ENCODE assay signal across 18 cellular contexts in genomic region chr3:59867185-59868002, GRCh38.
DNase-seq lines count a peak whose midpoint lies in the region; ATAC-seq and TF ChIP-seq lines count a peak whose summit lies in the region.
"Had no signal": no experiment of that assay in that cellular context is flagged by ENCODE, and none has a peak within 500 bp of the region (broad histone marks: within the 10 kb centered on the region; RNA-seq: fewer than 3 reads in every experiment).

No MANE protein-coding gene starts in this region.

- no peak overlapping the region for H2BK15ac ChIP-seq in mesendoderm (replicated peaks; ENCODE audit: low read depth)

- H4K5ac ChIP-seq in mesendoderm (ENCODE audit: low read length): no peak overlapping the region

- no peak overlapping the region for H3K18ac ChIP-seq in mesendoderm (ENCODE audit: low read length)

- H3K27ac ChIP-seq in CD4-positive, alpha-beta T cell (ENCODE audit: low read depth, low read length): no peak overlapping the region
- H3K27ac ChIP-seq in mesendoderm (ENCODE audit: low read depth, low read length): no peak overlapping the region
- H3K27ac ChIP-seq: BLaER1, KMS-11, PC-9 had no signal

- no peak overlapping the region for H4K8ac ChIP-seq in mesendoderm (ENCODE audit: low read depth, low read length)

- H3K36me3 ChIP-seq in mesendoderm (ENCODE audit: control insufficient read depth, insufficient read depth, low read length): no peaks in the 10 kb centered on the region
- H3K36me3 ChIP-seq: BLaER1, HAP-1 had no signal

- H3K4me3 Mint-ChIP-seq in CD4-positive, alpha-beta T cell: no peak overlapping the region
- H3K4me3 Mint-ChIP-seq in activated T-helper 2 cell treated with anti-CD3 and anti-CD28 coated beads, Interferon-gamma antibody, Interleukin-2, Interleukin-4, amounts not matched to agents 10 μg/mL and 5 μg/mL and 100 μg/mL, durations not matched to agents 14 hours and 24 hours and 36 hours (ENCODE audit: low read depth): no peak overlapping the region

- H3K27me3 ChIP-seq in CD4-positive, alpha-beta T cell (ENCODE audit: control insufficient read depth, insufficient read depth, low read length): no peaks in the 10 kb centered on the region
- no peaks in the 10 kb centered on the region for H3K27me3 ChIP-seq in mesendoderm (ENCODE audit: insufficient read depth, low read length, poor library complexity)
- H3K27me3 ChIP-seq: BLaER1 had no signal

- H3K36me3 Mint-ChIP-seq in CD4-positive, alpha-beta T cell (ENCODE audit: low read depth): peaks cover 85% of the 10 kb centered on the region
- peaks cover 69% of the 10 kb centered on the region for H3K36me3 Mint-ChIP-seq in activated T-helper 2 cell treated with anti-CD3 and anti-CD28 coated beads, Interferon-gamma antibody, Interleukin-2, Interleukin-4, amounts not matched to agents 10 μg/mL and 5 μg/mL and 100 μg/mL, durations not matched to agents 14 hours and 24 hours and 36 hours (ENCODE audit: low read depth)

- H3K79me2 ChIP-seq in mesendoderm (ENCODE audit: control insufficient read depth, insufficient read depth, low read length): no peaks in the 10 kb centered on the region

- no peak overlapping the region for H2AK5ac ChIP-seq in mesendoderm (ENCODE audit: low read length)

- H2BK5ac ChIP-seq in mesendoderm (ENCODE audit: low read length): no peak overlapping the region

- H3K23ac ChIP-seq in mesendoderm (ENCODE audit: low read length): no peak overlapping the region

- H3K4me1 Mint-ChIP-seq in CD4-positive, alpha-beta T cell (ENCODE audit: low read depth): peaks cover 63% of the 10 kb centered on the region
- H3K4me1 Mint-ChIP-seq in activated T-helper 2 cell treated with anti-CD3 and anti-CD28 coated beads, Interferon-gamma antibody, Interleukin-2, Interleukin-4, amounts not matched to agents 10 μg/mL and 5 μg/mL and 100 μg/mL, durations not matched to agents 14 hours and 24 hours and 36 hours (ENCODE audit: low read depth): peaks cover 42% of the 10 kb centered on the region

- H3K27ac Mint-ChIP-seq in CD4-positive, alpha-beta T cell: peak overlapping the region; percentile 18
- H3K27ac Mint-ChIP-seq in activated T-helper 2 cell treated with anti-CD3 and anti-CD28 coated beads, Interferon-gamma antibody, Interleukin-2, Interleukin-4, amounts not matched to agents 10 μg/mL and 5 μg/mL and 100 μg/mL, durations not matched to agents 14 hours and 24 hours and 36 hours: peak overlapping the region; percentile 67

- H3K4me1 ChIP-seq in mesendoderm (ENCODE audit: control insufficient read depth, low read depth, low read length): peaks cover 5% of the 10 kb centered on the region

- POLR2A ChIA-PET in CD4-positive, alpha-beta T cell (lab: Charles Lee): no interaction called here

- CTCF ChIA-PET in CD4-positive, alpha-beta T cell (lab: Charles Lee): interaction anchor here (0.6 kb wide), 1 partner anchor 1854 kb away, joined by 3 read pairs; no protein-coding TSS in a partner anchor

- intact Hi-C loops in CD4-positive, alpha-beta T cell (cut with DNase I, micrococcal nuclease): no loop called here
- intact Hi-C loops in activated T-helper 2 cell treated with anti-CD3 and anti-CD28 coated beads, Interferon-gamma antibody, Interleukin-2, Interleukin-4, amounts not matched to agents 10 μg/mL and 5 μg/mL and 100 μg/mL, durations not matched to agents 14 hours and 24 hours and 36 hours (cut with micrococcal nuclease): loop anchor here (1.0 to 10.0 kb wide), 6 partner anchors 68 to 483 kb away; no protein-coding TSS in a partner anchor

- ATAC-seq in activated CD4-positive, CD25-positive, alpha-beta regulatory T cell treated with anti-CD3 and anti-CD28 coated beads, Interleukin-2, amount 50 U/mL, for 24 hours: peak; percentile 44 to 62
- ATAC-seq in CD4-positive, alpha-beta T cell (ENCODE audit: poor library complexity): no peak
- ATAC-seq: HepG2 had no signal

- H3K4ac ChIP-seq in mesendoderm (ENCODE audit: low read depth, low read length): no peak overlapping the region

- no peak for TF ChIP-seq CTCF in CD4-positive, alpha-beta T cell (IDR thresholded peaks at IDR 0.05)
- TF ChIP-seq CTCF in GM10266 (IDR thresholded peaks at IDR 0.05; ENCODE audit: control insufficient read depth, insufficient read depth, low read depth, missing control alignments): no peak

- DNase-seq in activated CD4-positive, CD25-positive, alpha-beta regulatory T cell treated with anti-CD3 and anti-CD28 coated beads, Interleukin-2, amount 50 U/mL, for 72 hours: no peak
- DNase-seq in CD4-positive, alpha-beta T cell: no peak
- DNase-seq in activated T-helper 2 cell treated with anti-CD3 and anti-CD28 coated beads, Interferon-gamma antibody, Interleukin-2, Interleukin-4, amounts not matched to agents 10 μg/mL and 5 μg/mL and 100 μg/mL, durations not matched to agents 14 hours and 24 hours and 36 hours (ENCODE audit: low spot score): no peak
- DNase-seq in mesendoderm (peak; percentile 48), occipital lobe (lab: John Stamatoyannopoulos, UW) (no peak), CD1c-positive myeloid dendritic cell (ENCODE audit: extremely low spot score) (no peak), GM10266 (ENCODE audit: extremely low spot score) (no peak)
- DNase-seq: 8988T, NCI-H1092 treated with DMSO at 0.1 percent for 48 hours, NCI-H1694, NCI-H446, NCI-H774, PC-9 had no signal

- no peaks in the 10 kb centered on the region for H3K9me3 ChIP-seq in CD4-positive, alpha-beta T cell (ENCODE audit: control insufficient read depth, low read length)
- H3K9me3 ChIP-seq: HAP-1 had no signal

- WGBS in mesendoderm (ENCODE audit: extremely low coverage, insufficient coverage, low lambda C conversion rate): no CpG with 5 or more reads among the region's 3 CpGs

- no peaks in the 10 kb centered on the region for H3K79me1 ChIP-seq in mesendoderm (ENCODE audit: low read length)

- H2BK120ac ChIP-seq in mesendoderm (ENCODE audit: low read depth, low read length): no peak overlapping the region

- H3K27me3 Mint-ChIP-seq in CD4-positive, alpha-beta T cell: no peaks in the 10 kb centered on the region
- H3K27me3 Mint-ChIP-seq in activated T-helper 2 cell treated with anti-CD3 and anti-CD28 coated beads, Interferon-gamma antibody, Interleukin-2, Interleukin-4, amounts not matched to agents 10 μg/mL and 5 μg/mL and 100 μg/mL, durations not matched to agents 14 hours and 24 hours and 36 hours (ENCODE audit: low read depth): no peaks in the 10 kb centered on the region

- H3K4me2 ChIP-seq in mesendoderm (ENCODE audit: low read length): no peak overlapping the region
- H3K4me2 ChIP-seq: BLaER1, KMS-11, PC-9 had no signal

- H3K9me3 Mint-ChIP-seq in CD4-positive, alpha-beta T cell: peaks cover 14% of the 10 kb centered on the region
- peaks cover 34% of the 10 kb centered on the region for H3K9me3 Mint-ChIP-seq in activated T-helper 2 cell treated with anti-CD3 and anti-CD28 coated beads, Interferon-gamma antibody, Interleukin-2, Interleukin-4, amounts not matched to agents 10 μg/mL and 5 μg/mL and 100 μg/mL, durations not matched to agents 14 hours and 24 hours and 36 hours

- no peak overlapping the region for H3K56ac ChIP-seq in mesendoderm (ENCODE audit: low read length)

- no peak overlapping the region for H3K4me3 ChIP-seq in mesendoderm (ENCODE audit: low read length)
- H3K4me3 ChIP-seq: BLaER1, HAP-1, PC-9 had no signal

- H3K9ac ChIP-seq in mesendoderm (ENCODE audit: low read length): no peak overlapping the region
- H3K9ac ChIP-seq: BLaER1, KMS-11 had no signal
